ENCODE assay signal across 8 cellular contexts in the genomic region with DNA sequence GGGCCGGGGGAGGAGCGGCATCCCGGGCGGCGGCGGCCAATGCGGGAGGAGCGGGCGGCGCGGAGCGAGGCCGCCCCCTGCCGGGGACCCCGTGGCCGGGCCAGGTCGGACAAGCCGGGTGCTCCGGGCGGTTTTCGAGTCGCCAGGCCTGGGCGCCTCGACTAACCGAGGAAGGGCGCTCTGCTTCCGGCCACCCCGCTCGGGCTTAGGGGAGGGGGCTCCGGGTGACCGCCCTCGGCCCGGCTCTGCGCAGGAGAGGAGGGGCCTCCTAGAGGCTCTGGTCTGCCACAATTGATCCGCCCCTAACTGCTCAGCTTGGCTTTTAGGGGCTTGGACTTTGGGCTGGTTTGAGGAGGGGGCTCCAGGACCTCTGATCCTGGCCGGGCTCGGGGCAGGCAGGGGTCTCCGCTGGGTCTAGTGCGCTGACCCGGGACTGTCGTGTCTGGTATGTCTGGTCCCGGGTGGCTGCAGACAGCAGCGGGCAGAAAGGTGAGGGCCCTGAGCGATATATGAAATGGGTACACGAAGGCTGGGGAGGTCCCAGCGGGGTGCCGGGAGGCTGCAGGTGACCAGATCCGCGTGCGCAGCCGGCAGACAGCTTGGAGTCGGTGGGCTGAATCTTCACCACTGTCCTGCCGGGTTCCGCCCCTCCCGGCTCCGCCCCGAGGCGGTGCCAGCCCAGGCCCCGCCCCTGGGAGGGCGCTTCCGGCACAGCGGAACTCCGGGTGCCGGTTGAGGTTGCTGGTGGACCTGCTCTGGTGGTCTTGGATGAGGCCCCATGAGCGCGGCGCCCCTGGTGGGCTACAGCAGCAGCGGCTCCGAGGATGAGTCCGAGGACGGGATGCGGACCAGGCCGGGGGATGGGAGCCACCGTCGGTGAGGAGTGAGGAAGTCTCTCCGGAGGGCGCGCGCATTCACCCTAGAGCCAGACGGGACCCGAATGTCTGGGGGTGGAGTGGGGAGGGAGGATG. TPM values are rescaled to one million over a fixed set of nuclear protein-coding genes. Genes with fewer than 3 reads are reported as not detected.
DNase-seq lines count a peak whose midpoint lies in the region; ATAC-seq, FAIRE-seq and TF ChIP-seq lines count a peak whose summit lies in the region.

A gene with protein sequence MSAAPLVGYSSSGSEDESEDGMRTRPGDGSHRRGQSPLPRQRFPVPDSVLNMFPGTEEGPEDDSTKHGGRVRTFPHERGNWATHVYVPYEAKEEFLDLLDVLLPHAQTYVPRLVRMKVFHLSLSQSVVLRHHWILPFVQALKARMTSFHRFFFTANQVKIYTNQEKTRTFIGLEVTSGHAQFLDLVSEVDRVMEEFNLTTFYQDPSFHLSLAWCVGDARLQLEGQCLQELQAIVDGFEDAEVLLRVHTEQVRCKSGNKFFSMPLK (plus strand): TSS at position 702 of the 971 bp plus-strand sequence. CDS start 77 bp downstream, at position 779.

- 0 to 1% (median 0%) methylated on average over 27 to 81 of the region's 81 CpGs for WGBS in stomach, 5 donors

- peak within 1 kb of the TSS; percentile 90 for H3K27ac Mint-ChIP-seq in activated T-helper 2 cell treated with anti-CD3 and anti-CD28 coated beads, Interferon-gamma antibody, Interleukin-2, Interleukin-4, amounts not matched to agents 10 μg/mL and 5 μg/mL and 100 μg/mL, durations not matched to agents 14 hours and 24 hours and 36 hours
- peak within 1 kb of the TSS; percentile 83 for H3K27ac Mint-ChIP-seq in nephron progenitor cell

- H3K4me1 ChIP-seq in HUES6 (ENCODE audit: control insufficient read depth, insufficient read depth, low read length), result peaks cover 24% of the 10 kb centered on the region
- peaks cover 25 to 51% (median 44%) of the 10 kb centered on the region in 4 donors for H3K4me1 ChIP-seq in stomach

- no peaks in the 10 kb centered on the region for H3K9me3 Mint-ChIP-seq in activated T-helper 2 cell treated with anti-CD3 and anti-CD28 coated beads, Interferon-gamma antibody, Interleukin-2, Interleukin-4, amounts not matched to agents 10 μg/mL and 5 μg/mL and 100 μg/mL, durations not matched to agents 14 hours and 24 hours and 36 hours
- no peaks in the 10 kb centered on the region for H3K9me3 Mint-ChIP-seq in nephron progenitor cell

- H3K9me3 ChIP-seq in HUES6 (ENCODE audit: control insufficient read depth, insufficient read depth, low read depth, low read length) (no peaks in the 10 kb centered on the region), stomach (no peaks in the 10 kb centered on the region)

- peaks cover 35% of the 10 kb centered on the region for H3K4me1 Mint-ChIP-seq in activated T-helper 2 cell treated with anti-CD3 and anti-CD28 coated beads, Interferon-gamma antibody, Interleukin-2, Interleukin-4, amounts not matched to agents 10 μg/mL and 5 μg/mL and 100 μg/mL, durations not matched to agents 14 hours and 24 hours and 36 hours (ENCODE audit: low read depth)
- H3K4me1 Mint-ChIP-seq in nephron progenitor cell, result peaks cover 28% of the 10 kb centered on the region

- H3K36me3 Mint-ChIP-seq in activated T-helper 2 cell treated with anti-CD3 and anti-CD28 coated beads, Interferon-gamma antibody, Interleukin-2, Interleukin-4, amounts not matched to agents 10 μg/mL and 5 μg/mL and 100 μg/mL, durations not matched to agents 14 hours and 24 hours and 36 hours (ENCODE audit: low read depth), result peaks cover 31% of the 10 kb centered on the region
- H3K36me3 Mint-ChIP-seq in nephron progenitor cell (ENCODE audit: low read depth), result peaks cover 26% of the 10 kb centered on the region

- H3K4me3 Mint-ChIP-seq in activated T-helper 2 cell treated with anti-CD3 and anti-CD28 coated beads, Interferon-gamma antibody, Interleukin-2, Interleukin-4, amounts not matched to agents 10 μg/mL and 5 μg/mL and 100 μg/mL, durations not matched to agents 14 hours and 24 hours and 36 hours (ENCODE audit: low read depth), result peak within 1 kb of the TSS; percentile 92
- H3K4me3 Mint-ChIP-seq in nephron progenitor cell, result peak within 1 kb of the TSS; percentile 92

- TF ChIP-seq POLR2A in stomach (IDR thresholded peaks at IDR 0.05), result no peak

- intact Hi-C loops in activated T-helper 2 cell treated with anti-CD3 and anti-CD28 coated beads, Interferon-gamma antibody, Interleukin-2, Interleukin-4, amounts not matched to agents 10 μg/mL and 5 μg/mL and 100 μg/mL, durations not matched to agents 14 hours and 24 hours and 36 hours (cut with micrococcal nuclease), result loop anchor here (1.0 to 5.0 kb wide), 7 partner anchors 16 to 424 kb away; a partner anchor contains a TSS
- intact Hi-C loops in stomach (cut with DNase I; ENCODE audit: low total_unique reads), result loop anchor here (10.0 kb wide), 1 partner anchor 246 kb away; no protein-coding TSS in a partner anchor

- H3K4me3 ChIP-seq in HUES6 (ENCODE audit: low read depth, low read length), result peak within 1 kb of the TSS; percentile 79
- peak within 1 kb of the TSS; percentile 81 for H3K4me3 ChIP-seq in fibroblast of pulmonary artery (replicated peaks; ENCODE audit: low read depth, low read length)
- peak within 1 kb of the TSS; percentile 60 to 84 (median 73) for H3K4me3 ChIP-seq in stomach

- TF ChIP-seq EP300 in stomach (IDR thresholded peaks at IDR 0.05), result no peak

- peak; percentile 81 for ATAC-seq in GM21423 (IDR thresholded peaks at IDR 0.05; ENCODE audit: unreplicated experiment)

- peak; percentile 30 for TF ChIP-seq CTCF in fibroblast of pulmonary artery (IDR thresholded peaks at IDR 0.05; ENCODE audit: low read length, missing control alignments)
- peak; percentile 50 for TF ChIP-seq CTCF in nephron progenitor cell (IDR thresholded peaks at IDR 0.05)
- TF ChIP-seq CTCF in stomach (IDR thresholded peaks at IDR 0.05), result peak in 5 of 7 experiments; percentile 26 to 88 (median 61)

- peak; percentile 16 for FAIRE-seq in RCC 7860 (lab: Jason Lieb, UNC)

- H3K27me3 Mint-ChIP-seq in activated T-helper 2 cell treated with anti-CD3 and anti-CD28 coated beads, Interferon-gamma antibody, Interleukin-2, Interleukin-4, amounts not matched to agents 10 μg/mL and 5 μg/mL and 100 μg/mL, durations not matched to agents 14 hours and 24 hours and 36 hours (ENCODE audit: low read depth), result no peaks in the 10 kb centered on the region
- peaks cover 3% of the 10 kb centered on the region for H3K27me3 Mint-ChIP-seq in nephron progenitor cell (ENCODE audit: low read depth, poor library complexity)

- H3K36me3 ChIP-seq in HUES6 (ENCODE audit: control insufficient read depth, insufficient read depth, low read length) (peaks cover 41% of the 10 kb centered on the region), stomach (peaks cover 21 to 44% (median 38%) of the 10 kb centered on the region in 4 donors)

- peak; percentile 95 for DNase-seq in DMS53 (lab: John Stamatoyannopoulos, UW)
- DNase-seq in RCC 7860 (ENCODE audit: low spot score), result peak; percentile 84
- DNase-seq in activated T-helper 2 cell treated with anti-CD3 and anti-CD28 coated beads, Interferon-gamma antibody, Interleukin-2, Interleukin-4, amounts not matched to agents 10 μg/mL and 5 μg/mL and 100 μg/mL, durations not matched to agents 14 hours and 24 hours and 36 hours (ENCODE audit: low spot score), result peak; percentile 83
- peak; percentile 78 for DNase-seq in fibroblast of pulmonary artery (ENCODE audit: low read depth)
- DNase-seq in nephron progenitor cell, result peak; percentile 92
- peak; percentile 89 for DNase-seq in stomach

- peak within 1 kb of the TSS; percentile 72 for H3K9ac ChIP-seq in HUES6 (ENCODE audit: low read length)

- no peaks in the 10 kb centered on the region for H3K27me3 ChIP-seq in HUES6 (ENCODE audit: control insufficient read depth, insufficient read depth, low read length)
- H3K27me3 ChIP-seq in stomach, result no peaks in the 10 kb centered on the region

- H3K27ac ChIP-seq in HUES6 (ENCODE audit: low read depth, low read length) (peak within 1 kb of the TSS; percentile 37; the same call in 1 of the 2 replicates), stomach (peak within 1 kb of the TSS; percentile 88 to 94 (median 92))

RNA-seq across cellular contexts. Expression of the gene that starts here (rescaled TPM):
- total RNA-seq in activated T-helper 2 cell treated with anti-CD3 and anti-CD28 coated beads, Interferon-gamma antibody, Interleukin-2, Interleukin-4, amounts not matched to agents 10 μg/mL and 5 μg/mL and 100 μg/mL, durations not matched to agents 14 hours and 24 hours and 36 hours, result 51.6 and 57.8 TPM in 2 replicates
- total RNA-seq in stomach, result 10 to 100 TPM in 2 of 5 donors, 1 to 10 TPM in 3; 4.1 to 54.0 (median 8.1) TPM
- 10 to 100 TPM; 18.9 to 28.6 (median 28.0) TPM for polyA plus RNA-seq in stomach

Comparison
In these comparisons a context has a peak if more than half of its experiments do, and no peak if none do; other contexts are left out.
1. Peak in every context shown above with its lines: DNase-seq, ATAC-seq, H3K4me3 ChIP-seq and H3K27ac ChIP-seq.